ENCODE assay signal across 1 cellular context in genomic region chr16:3677994-3678393, GRCh38.
TF ChIP-seq lines count a peak whose summit lies in the region.

No MANE protein-coding gene starts in this region.

TF ChIP-seq in K562, 482 proteins besides CTCF, POLR2A, EP300 and RAD21:
- TF ChIP-seq STAG1 (CRISPR knock-in tag; IDR thresholded peaks at IDR 0.05; ENCODE audit: borderline replicate concordance), result no peak
- no peak for TF ChIP-seq GTF2E2 (tag; IDR thresholded peaks at IDR 0.05)
- TF ChIP-seq RBM39 (optimal IDR thresholded peaks at IDR 0.05; ENCODE audit: low read depth, low read length), result no peak
- no peak for TF ChIP-seq ADNP (tag; IDR thresholded peaks at IDR 0.05)
- no peak for TF ChIP-seq ZNF280A (IDR thresholded peaks at IDR 0.05; ENCODE audit: low read depth, partially characterized antibody)
- TF ChIP-seq CHCHD3 (CRISPR knock-in tag; IDR thresholded peaks at IDR 0.05), result no peak
- TF ChIP-seq MLLT1 (IDR thresholded peaks at IDR 0.05), result no peak
- no peak for TF ChIP-seq ARID4B (CRISPR knock-in tag; IDR thresholded peaks at IDR 0.05)
- no peak for TF ChIP-seq NFRKB (IDR thresholded peaks at IDR 0.05; ENCODE audit: low read depth)
TF ChIP-seq in K562: peak in this region for 0.
